Comparison of ENCODE assay signal across 18 cellular contexts in genomic region chr2:30956995-30957394, GRCh38.
DNase-seq lines count a peak whose midpoint lies in the region; ATAC-seq and TF ChIP-seq lines count a peak whose summit lies in the region.
"Had no signal": no experiment of that assay in that cellular context is flagged by ENCODE, and none has a peak within 500 bp of the region (broad histone marks: within the 10 kb centered on the region; RNA-seq: fewer than 3 reads in every experiment).

No MANE protein-coding gene starts in this region.

- H3K4me3 ChIP-seq in MG63 (no peak overlapping the region), mucosa of descending colon (no peak overlapping the region), H7 (ENCODE audit: insufficient read depth, low read depth, low read length) (no peak overlapping the region)
- H3K4me3 ChIP-seq: SJCRH30 had no signal

- H3K36me3 ChIP-seq in MG63 (no peaks in the 10 kb centered on the region), mucosa of descending colon (ENCODE audit: low read depth) (no peaks in the 10 kb centered on the region), H7 (replicated peaks; ENCODE audit: control insufficient read depth, insufficient read depth, low read length) (no peaks in the 10 kb centered on the region)
- H3K36me3 ChIP-seq: SJCRH30 had no signal

- no peak overlapping the region for H3K4me3 Mint-ChIP-seq in stimulated activated naive B cell treated with anti-CD40 and anti-IgM and Interleukin-4, amounts not matched to agents 10 μg/mL and 1 μg/mL and 100 μg/mL, for 72 hours
- H3K4me3 Mint-ChIP-seq: CD8-positive, alpha-beta memory T cell had no signal

- peaks cover 6% of the 10 kb centered on the region; the same call in 1 of the 2 replicates for H3K27me3 ChIP-seq in MG63
- no peaks in the 10 kb centered on the region for H3K27me3 ChIP-seq in H7 (ENCODE audit: control insufficient read depth, insufficient read depth, low read length)

- no peaks in the 10 kb centered on the region for H3K4me1 ChIP-seq in mucosa of descending colon (ENCODE audit: low read depth)
- H3K4me1 ChIP-seq: SJCRH30 had no signal

- H3K36me3 Mint-ChIP-seq in stimulated activated naive B cell treated with anti-CD40 and anti-IgM and Interleukin-4, amounts not matched to agents 10 μg/mL and 1 μg/mL and 100 μg/mL, for 72 hours = no peaks in the 10 kb centered on the region
- H3K36me3 Mint-ChIP-seq: CD8-positive, alpha-beta memory T cell had no signal

- intact Hi-C loops in mucosa of descending colon (cut with DNase I, micrococcal nuclease) = no loop called here

- H3K27me3 Mint-ChIP-seq in stimulated activated naive B cell treated with anti-CD40 and anti-IgM and Interleukin-4, amounts not matched to agents 10 μg/mL and 1 μg/mL and 100 μg/mL, for 72 hours = no peaks in the 10 kb centered on the region

- TF ChIP-seq CTCF in mucosa of descending colon (IDR thresholded peaks at IDR 0.05) = no peak

- H3K9me3 ChIP-seq in MG63 = no peaks in the 10 kb centered on the region
- H3K9me3 ChIP-seq in mucosa of descending colon = no peaks in the 10 kb centered on the region
- H3K9me3 ChIP-seq: SJCRH30 had no signal

- H3K9me3 Mint-ChIP-seq in stimulated activated naive B cell treated with anti-CD40 and anti-IgM and Interleukin-4, amounts not matched to agents 10 μg/mL and 1 μg/mL and 100 μg/mL, for 72 hours = no peaks in the 10 kb centered on the region
- H3K9me3 Mint-ChIP-seq: CD8-positive, alpha-beta memory T cell had no signal

- peak; percentile 72 for DNase-seq in MG63
- peak; percentile 44 for DNase-seq in fibroblast of gingiva (ENCODE audit: low read depth)
- DNase-seq in mucosa of descending colon = peak in 1 of 3 donors; percentile 58
- DNase-seq in stimulated activated naive B cell treated with anti-CD40 and anti-IgM and Interleukin-4, amounts not matched to agents 10 μg/mL and 1 μg/mL and 100 μg/mL, for 72 hours = no peak
- DNase-seq in NCI-H1048 (lab: John Stamatoyannopoulos, UW) = no peak
- DNase-seq in NCI-H1930 (lab: John Stamatoyannopoulos, UW) = no peak
- DNase-seq in H7 = no peak
- DNase-seq: Calu3, DMS153, KG1, MV-4-11, NCI-H1694, NCI-H2081 treated with DMSO at 0.1 percent for 48 hours, NCI-H446, NCI-H526, OCI-M1, SJCRH30 had no signal

- peaks cover 7 to 12% of the 10 kb centered on the region in 2 donors for H3K4me1 Mint-ChIP-seq in stimulated activated naive B cell treated with anti-CD40 and anti-IgM and Interleukin-4, amounts not matched to agents 10 μg/mL and 1 μg/mL and 100 μg/mL, for 72 hours
- H3K4me1 Mint-ChIP-seq: CD8-positive, alpha-beta memory T cell had no signal

- peak overlapping the region; percentile 81 for H3K27ac Mint-ChIP-seq in stimulated activated naive B cell treated with anti-CD40 and anti-IgM and Interleukin-4, amounts not matched to agents 10 μg/mL and 1 μg/mL and 100 μg/mL, for 72 hours

- ATAC-seq in mucosa of descending colon = peak; percentile 91
- no peak for ATAC-seq in stimulated activated naive B cell treated with anti-CD40 and anti-IgM and Interleukin-4, amounts not matched to agents 10 μg/mL and 1 μg/mL and 100 μg/mL, for 72 hours (replicated peaks)

Comparison
In these comparisons a context has a peak if more than half of its experiments do, and no peak if none do; other contexts are left out.
1. DNase-seq: peak in MG63 (single experiment) and fibroblast of gingiva (single experiment); none in stimulated activated naive B cell treated with anti-CD40 and anti-IgM and Interleukin-4, amounts not matched to agents 10 μg/mL and 1 μg/mL and 100 μg/mL, for 72 hours (single experiment), NCI-H1048 (single experiment), NCI-H1930 (0 of 2) and H7 (single experiment).